Comparison of ENCODE assay signal across 8 cellular contexts in the genomic region with DNA sequence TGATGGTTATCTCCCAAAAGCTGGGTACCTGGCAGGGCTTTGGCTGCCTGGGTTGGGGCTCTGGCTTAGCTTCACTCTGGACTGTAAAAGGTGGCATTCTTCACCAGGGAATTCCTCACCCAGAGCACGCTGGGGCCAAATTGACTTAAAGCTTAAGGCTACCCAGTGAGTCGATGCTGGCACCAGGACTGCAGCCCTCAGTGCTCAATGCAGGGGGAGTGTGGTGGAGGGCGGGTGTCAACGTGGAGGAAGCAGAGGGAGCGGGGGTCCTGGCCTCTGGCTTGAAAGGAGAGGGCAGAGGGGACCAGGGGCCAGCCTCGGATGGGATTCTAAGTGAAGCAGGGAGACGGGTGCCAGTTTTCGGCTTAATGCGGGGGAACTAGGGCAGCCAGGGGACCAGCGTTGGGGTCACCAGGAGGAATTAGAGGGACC. TPM values are rescaled to one million over a fixed set of nuclear protein-coding genes. Genes with fewer than 3 reads are reported as not detected.
A peak's percentile ranks its signal among the peaks of the same experiment; 100 is the strongest.
DNase-seq lines count a peak whose midpoint lies in the region; ATAC-seq and TF ChIP-seq lines count a peak whose summit lies in the region.

No MANE protein-coding gene starts in this region.

- POLR2A ChIA-PET in activated CD4-positive, alpha-beta T cell treated with anti-CD3 and anti-CD28 coated beads for 36 hours (lab: Charles Lee) = no interaction called here

- ATAC-seq in activated CD4-positive, alpha-beta T cell treated with anti-CD3 and anti-CD28 coated beads for 36 hours = peak; percentile 11
- ATAC-seq in left cardiac atrium = peak; percentile 3 to 8
- no peak for ATAC-seq in HG03097 (IDR thresholded peaks at IDR 0.05; ENCODE audit: low FRiP score, unreplicated experiment)

- H3K9ac ChIP-seq in smooth muscle cell (ENCODE audit: low read depth) = peak overlapping the region; percentile 62

- 38% methylated on average over 8 of the region's 10 CpGs for WGBS in smooth muscle cell (ENCODE audit: low lambda C conversion rate)

- CTCF ChIA-PET in activated CD4-positive, alpha-beta T cell treated with anti-CD3 and anti-CD28 coated beads for 36 hours (lab: Charles Lee) = interaction anchor here (1.0 kb wide), 1 partner anchor 16 kb away, joined by 3 read pairs; no protein-coding TSS in a partner anchor

- H3K36me3 ChIP-seq in smooth muscle cell (ENCODE audit: low read depth) = no peaks in the 10 kb centered on the region

- no peaks in the 10 kb centered on the region for H3K9me3 ChIP-seq in smooth muscle cell (replicated peaks; ENCODE audit: low read depth)

- no peaks in the 10 kb centered on the region for H3F3A ChIP-seq in smooth muscle cell (ENCODE audit: low read depth)

- no peaks in the 10 kb centered on the region for H3K27me3 ChIP-seq in smooth muscle cell (ENCODE audit: low read depth)

- no peaks in the 10 kb centered on the region for H3K27me3 Mint-ChIP-seq in activated CD4-positive, alpha-beta T cell treated with anti-CD3 and anti-CD28 coated beads for 36 hours

- H3K27ac Mint-ChIP-seq in activated CD4-positive, alpha-beta T cell treated with anti-CD3 and anti-CD28 coated beads for 36 hours = peak overlapping the region; percentile 24

- no peak for TF ChIP-seq CTCF in VCaP (conservative IDR thresholded peaks at IDR 0.05)
- no peak for TF ChIP-seq CTCF in smooth muscle cell (IDR thresholded peaks at IDR 0.05; ENCODE audit: borderline replicate concordance, insufficient read depth, poor library complexity, severe bottlenecking)

- peaks cover 19% of the 10 kb centered on the region for H4K20me1 ChIP-seq in smooth muscle cell (ENCODE audit: low read depth)

- H3K4me3 ChIP-seq in smooth muscle cell = peak overlapping the region; percentile 34

- H3K4me1 ChIP-seq in smooth muscle cell (ENCODE audit: low read depth) = peaks cover 6% of the 10 kb centered on the region

- no peak overlapping the region for H2AFZ ChIP-seq in smooth muscle cell (ENCODE audit: low read depth)

- peak; percentile 18 for DNase-seq in activated CD4-positive, alpha-beta T cell treated with anti-CD3 and anti-CD28 coated beads for 36 hours
- DNase-seq in activated CD4-positive, alpha-beta T cell treated with anti-CD3 and anti-CD28 coated beads for 4 hours = no peak
- DNase-seq in left cardiac atrium (no peak), smooth muscle cell (lab: John Stamatoyannopoulos, UW; ENCODE audit: unreplicated experiment) (no peak), NCI-H2081 (lab: John Stamatoyannopoulos, UW) (no peak), NCI-H526 treated with DMSO at 0.1 percent for 48 hours (lab: John Stamatoyannopoulos, UW) (no peak)

- peaks cover 42% of the 10 kb centered on the region for H3K79me2 ChIP-seq in smooth muscle cell (ENCODE audit: low read depth)

- intact Hi-C loops in activated CD4-positive, alpha-beta T cell treated with anti-CD3 and anti-CD28 coated beads for 36 hours (cut with DNase I, micrococcal nuclease) = loop anchor here in 1 of 2 experiments (5.0 kb wide), 1 partner anchor 34 kb away; a partner anchor contains a TSS
- intact Hi-C loops in left cardiac atrium (cut with DNase I) = no loop called here

- H3K9me3 Mint-ChIP-seq in activated CD4-positive, alpha-beta T cell treated with anti-CD3 and anti-CD28 coated beads for 36 hours (ENCODE audit: low read depth) = no peaks in the 10 kb centered on the region

- H3K4me2 ChIP-seq in smooth muscle cell = peak overlapping the region; percentile 83

- H3K27ac ChIP-seq in VCaP (peak overlapping the region; percentile 77), smooth muscle cell (ENCODE audit: low read depth) (peak overlapping the region; percentile 79)

- peaks cover 25% of the 10 kb centered on the region for H3K4me1 Mint-ChIP-seq in activated CD4-positive, alpha-beta T cell treated with anti-CD3 and anti-CD28 coated beads for 36 hours

- peaks cover 14% of the 10 kb centered on the region for H3K36me3 Mint-ChIP-seq in activated CD4-positive, alpha-beta T cell treated with anti-CD3 and anti-CD28 coated beads for 36 hours (ENCODE audit: low read depth)

- H3K4me3 Mint-ChIP-seq in activated CD4-positive, alpha-beta T cell treated with anti-CD3 and anti-CD28 coated beads for 36 hours = peak overlapping the region; percentile 67

RNA-seq across cellular contexts. Expression of a gene that starts 0.4 kb away (rescaled TPM):
- 10 to 100 TPM; 40.9 to 50.0 TPM for total RNA-seq in activated CD4-positive, alpha-beta T cell treated with anti-CD3 and anti-CD28 coated beads for 36 hours
- total RNA-seq in left cardiac atrium (10 to 100 TPM; 48.7 to 58.9 TPM), smooth muscle cell (46.0 and 50.1 TPM in 2 replicates)
- 183 and 216 TPM in 2 replicates for polyA plus RNA-seq in smooth muscle cell

RNA-seq across cellular contexts. Expression of a gene that starts 6.5 kb away (rescaled TPM):
- 100 to 1,000 TPM; 100 to 117 TPM for total RNA-seq in activated CD4-positive, alpha-beta T cell treated with anti-CD3 and anti-CD28 coated beads for 36 hours
- total RNA-seq in left cardiac atrium (10 to 100 TPM; 76.8 to 98.5 TPM), smooth muscle cell (92.2 and 98.8 TPM in 2 replicates)
- polyA plus RNA-seq in smooth muscle cell = 143 and 160 TPM in 2 replicates

RNA-seq across cellular contexts. Expression of a gene that starts 14.6 kb away (rescaled TPM):
- total RNA-seq in activated CD4-positive, alpha-beta T cell treated with anti-CD3 and anti-CD28 coated beads for 36 hours = 10 to 100 TPM; 23.2 to 25.3 TPM
- total RNA-seq in left cardiac atrium = 10 to 100 TPM; 24.0 to 28.1 TPM
- total RNA-seq in smooth muscle cell = 15.1 and 33.6 TPM in 2 replicates
- polyA plus RNA-seq in smooth muscle cell = 38.2 and 60.2 TPM in 2 replicates

RNA-seq across cellular contexts. Expression of a gene that starts 15.0 kb away (rescaled TPM):
- 10 to 100 TPM; 25.6 to 28.6 TPM for total RNA-seq in activated CD4-positive, alpha-beta T cell treated with anti-CD3 and anti-CD28 coated beads for 36 hours
- total RNA-seq in left cardiac atrium (10 to 100 TPM; 70.8 to 86.0 TPM), smooth muscle cell (84.0 and 104 TPM in 2 replicates)
- polyA plus RNA-seq in smooth muscle cell = 193 and 213 TPM in 2 replicates

RNA-seq across cellular contexts. Expression of a gene that starts 32.2 kb away (rescaled TPM):
- 10 to 100 TPM; 43.8 to 49.0 TPM for total RNA-seq in activated CD4-positive, alpha-beta T cell treated with anti-CD3 and anti-CD28 coated beads for 36 hours
- 10 to 100 TPM; 36.6 to 41.2 TPM for total RNA-seq in left cardiac atrium
- total RNA-seq in smooth muscle cell = 28.3 and 203 TPM in 2 replicates
- polyA plus RNA-seq in smooth muscle cell = 30.2 and 32.4 TPM in 2 replicates
